ENCODE assay signal across 11 cellular contexts in the genomic region with DNA sequence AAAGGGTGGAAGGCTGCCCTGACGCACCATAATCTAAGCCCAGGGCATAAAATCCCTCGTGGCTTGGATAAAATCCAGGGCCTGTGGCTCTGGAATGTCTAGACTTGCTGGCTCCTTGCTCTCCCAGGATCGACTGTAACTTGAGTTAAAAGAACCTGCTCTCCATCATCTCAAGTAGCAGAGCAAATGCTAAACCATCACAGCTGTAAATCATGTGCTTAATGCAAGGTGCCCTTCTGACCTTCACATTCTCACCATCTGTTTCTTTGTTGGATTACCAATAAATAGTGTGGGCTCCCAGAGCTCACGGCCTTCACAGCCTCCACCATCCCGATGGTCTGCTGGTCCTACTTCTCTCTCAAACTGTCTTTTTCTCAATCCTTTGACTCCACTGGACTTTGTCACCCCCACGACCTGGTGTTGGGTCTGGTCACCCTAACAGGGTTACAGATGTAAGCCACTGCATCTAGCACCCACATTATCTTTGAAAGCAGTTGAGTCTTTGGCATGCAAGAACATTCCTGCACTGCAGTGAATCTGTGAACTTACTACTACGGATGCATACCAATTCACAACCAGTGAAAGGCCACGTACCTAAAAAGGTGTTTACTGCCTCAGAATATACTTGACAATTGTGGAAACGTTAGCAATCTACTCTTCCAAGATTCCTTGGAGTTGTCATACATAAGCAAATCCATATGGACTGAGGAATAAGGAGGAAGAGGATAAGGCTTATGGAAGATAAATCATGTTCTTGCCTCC. TPM values are rescaled to one million over a fixed set of nuclear protein-coding genes. Genes with fewer than 3 reads are reported as not detected.
DNase-seq lines count a peak whose midpoint lies in the region; TF ChIP-seq lines count a peak whose summit lies in the region.
"Had no signal": no experiment of that assay in that cellular context is flagged by ENCODE, and none has a peak within 500 bp of the region (broad histone marks: within the 10 kb centered on the region; RNA-seq: fewer than 3 reads in every experiment).

No MANE protein-coding gene starts in this region.

- H3K36me3 ChIP-seq in osteoblast (ENCODE audit: insufficient read depth, low read length) = peaks cover 49% of the 10 kb centered on the region

- H3K27me3 ChIP-seq in osteoblast (ENCODE audit: insufficient read depth, low read length) = no peaks in the 10 kb centered on the region

- H3K4me1 ChIP-seq in osteoblast (ENCODE audit: insufficient read depth, low read length) = peaks cover 23% of the 10 kb centered on the region

- no peak overlapping the region for H2AFZ ChIP-seq in osteoblast (ENCODE audit: low read length)

- H3K27ac ChIP-seq in osteoblast (ENCODE audit: low read depth, low read length) = peak overlapping the region; percentile 64

- DNase-seq in GM04504 (ENCODE audit: low read depth) = peak; percentile 26
- peak; percentile 66 for DNase-seq in NCI-H2227 (lab: John Stamatoyannopoulos, UW; ENCODE audit: unreplicated experiment)
- peak; percentile 52 to 69 for DNase-seq in cardiac fibroblast (ENCODE audit: low read depth in 2 of 2)
- no peak for DNase-seq in osteoblast (ENCODE audit: insufficient read length, low spot score, missing footprints)
- DNase-seq in activated CD4-positive, alpha-beta T cell treated with anti-CD3 and anti-CD28 coated beads, Interleukin-2, amount 50 U/mL, for 48 hours = no peak
- no peak for DNase-seq in RPMI8226
- no peak for DNase-seq in NK-92 treated with Interleukin-12 subunit alpha and Interleukin-12 subunit beta, amount 100 ng/mL, for 24 hours (lab: John Stamatoyannopoulos, UW)
- no peak for DNase-seq in ecto neural progenitor cell (ENCODE audit: low spot score)
- DNase-seq: DMS53; effector memory CD8-positive, alpha-beta T cell; Kasumi-1 had no signal

- H3K4me3 ChIP-seq in cardiac fibroblast (replicated peaks in 1 of 2; ENCODE audit: low read depth in 2 of 2, low read length in 2 of 2) (no peak overlapping the region), osteoblast (ENCODE audit: insufficient read depth, low read length) (no peak overlapping the region)

- H3K79me2 ChIP-seq in osteoblast (ENCODE audit: insufficient read depth, low read length) = no peaks in the 10 kb centered on the region

- H3K9me3 ChIP-seq in osteoblast (ENCODE audit: low read depth, low read length) = no peaks in the 10 kb centered on the region

- H3K4me2 ChIP-seq in osteoblast (ENCODE audit: insufficient read depth, low read length) = peak overlapping the region; percentile 49

- no peak for TF ChIP-seq CTCF in cardiac fibroblast (IDR thresholded peaks at IDR 0.05; ENCODE audit: low read depth, low read length)
- no peak for TF ChIP-seq CTCF in osteoblast (IDR thresholded peaks at IDR 0.05; ENCODE audit: extremely low read depth, low read depth, low read length)

- peaks cover 4% of the 10 kb centered on the region for H4K20me1 ChIP-seq in osteoblast (ENCODE audit: insufficient read depth, low read length)

RNA-seq across cellular contexts. Expression of gene RSL1D1, which starts 15.3 kb away (rescaled TPM):
- 113 and 126 TPM in 2 replicates for total RNA-seq in osteoblast

RNA-seq across cellular contexts. Expression of gene ZC3H7A, which starts 39.0 kb away (rescaled TPM):
- 39.8 and 45.7 TPM in 2 replicates for total RNA-seq in osteoblast

Comparison
In these comparisons a context has a peak if more than half of its experiments do, and no peak if none do; other contexts are left out.
1. DNase-seq: peak in GM04504 (single experiment), NCI-H2227 (single experiment) and cardiac fibroblast (2 of 2); none in osteoblast (single experiment), activated CD4-positive, alpha-beta T cell treated with anti-CD3 and anti-CD28 coated beads, Interleukin-2, amount 50 U/mL, for 48 hours (0 of 2), RPMI8226 (single experiment), NK-92 treated with Interleukin-12 subunit alpha and Interleukin-12 subunit beta, amount 100 ng/mL, for 24 hours (single experiment) and ecto neural progenitor cell (single experiment).